In the genomic region with DNA sequence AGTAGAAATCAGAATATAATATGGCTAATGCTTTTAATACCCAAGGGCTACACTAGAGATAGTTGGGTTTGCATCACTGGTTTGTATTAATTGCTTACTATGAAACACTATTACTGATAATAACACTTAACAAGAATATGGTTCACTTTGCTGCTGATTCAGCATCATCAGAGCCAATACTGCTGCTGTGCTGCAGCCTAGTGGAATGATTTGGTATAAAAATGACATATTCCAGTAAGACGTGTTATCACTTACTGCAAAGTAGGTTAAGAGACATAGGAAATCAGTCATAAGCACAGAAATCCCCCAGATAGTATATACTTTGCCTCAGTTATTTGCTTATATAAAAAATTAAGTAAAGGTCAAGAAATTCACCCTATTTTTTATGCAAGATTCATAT, we compare ENCODE assay signal across 8 cellular contexts. TPM values are rescaled to one million over a fixed set of nuclear protein-coding genes. Genes with fewer than 3 reads are reported as not detected.
DNase-seq lines count a peak whose midpoint lies in the region; ATAC-seq and TF ChIP-seq lines count a peak whose summit lies in the region.

No MANE protein-coding gene starts in this region.

- H3K4me3 Mint-ChIP-seq in endothelial cell (ENCODE audit: unreplicated experiment) = no peak overlapping the region
- no peak overlapping the region for H3K4me3 Mint-ChIP-seq in activated CD4-positive, alpha-beta T cell treated with anti-CD3 and anti-CD28 coated beads for 36 hours

- H3K4me1 Mint-ChIP-seq in endothelial cell (ENCODE audit: unreplicated experiment) = peaks cover 18% of the 10 kb centered on the region
- H3K4me1 Mint-ChIP-seq in activated CD4-positive, alpha-beta T cell treated with anti-CD3 and anti-CD28 coated beads for 36 hours = no peaks in the 10 kb centered on the region

- H3K4me1 ChIP-seq in heart left ventricle (peaks cover 0 to 7% (median 0%) of the 10 kb centered on the region in 12 donors), testis (peaks cover 5% of the 10 kb centered on the region)

- TF ChIP-seq POLR2A in heart left ventricle (IDR thresholded peaks at IDR 0.05) = no peak
- TF ChIP-seq POLR2A in testis (IDR thresholded peaks at IDR 0.05) = no peak

- no peaks in the 10 kb centered on the region for H3K36me3 ChIP-seq in heart left ventricle
- no peaks in the 10 kb centered on the region for H3K36me3 ChIP-seq in testis (ENCODE audit: low read depth, missing control alignments)

- no peak for ATAC-seq in heart left ventricle
- no peak for ATAC-seq in left ventricle myocardium superior
- no peak for ATAC-seq in GM18520 (IDR thresholded peaks at IDR 0.05; ENCODE audit: unreplicated experiment)
- no peak for ATAC-seq in activated CD4-positive, alpha-beta T cell treated with anti-CD3 and anti-CD28 coated beads for 36 hours

- no peak overlapping the region for H3K4me3 ChIP-seq in heart left ventricle
- H3K4me3 ChIP-seq in testis = no peak overlapping the region

- TF ChIP-seq CTCF in heart left ventricle (IDR thresholded peaks at IDR 0.05) (peak in 9 of 12 donors; percentile 13 to 54 (median 40)), endothelial cell (IDR thresholded peaks at IDR 0.05; ENCODE audit: unreplicated experiment) (peak; percentile 63), testis (IDR thresholded peaks at IDR 0.05) (peak in 2 of 3 experiments; percentile 50 to 51)

- intact Hi-C loops in heart left ventricle (cut with DNase I) (loop anchor here in 6 of 10 donors (5.0 to 10.0 kb wide), 3 partner anchors 195 to 407 kb away; no protein-coding TSS in a partner anchor), left ventricle myocardium superior (cut with micrococcal nuclease) (no loop called here), testis (cut with DNase I; ENCODE audit: low total_unique reads) (no loop called here)
- intact Hi-C loops in activated CD4-positive, alpha-beta T cell treated with anti-CD3 and anti-CD28 coated beads for 36 hours (cut with DNase I, micrococcal nuclease) = no loop called here

- no peak for DNase-seq in heart left ventricle
- no peak for DNase-seq in left ventricle myocardium superior
- DNase-seq in NCI-H748 (lab: John Stamatoyannopoulos, UW; ENCODE audit: unreplicated experiment) = peak; percentile 84
- peak; percentile 26 for DNase-seq in endothelial cell (ENCODE audit: low spot score)
- peak; percentile 21 for DNase-seq in testis
- no peak for DNase-seq in effector CD8-positive, alpha-beta T cell (lab: John Stamatoyannopoulos, UW)
- no peak for DNase-seq in activated CD4-positive, alpha-beta T cell treated with anti-CD3 and anti-CD28 coated beads for 36 hours

- no peaks in the 10 kb centered on the region for H3K9me3 Mint-ChIP-seq in endothelial cell (ENCODE audit: unreplicated experiment)
- H3K9me3 Mint-ChIP-seq in activated CD4-positive, alpha-beta T cell treated with anti-CD3 and anti-CD28 coated beads for 36 hours (ENCODE audit: low read depth) = peaks cover 3% of the 10 kb centered on the region

- H3K27ac ChIP-seq in heart left ventricle (no peak overlapping the region), testis (no peak overlapping the region)

- 0 to 7% (median 4%) methylated on average over 1 of the region's 1 CpG for whole genome bisulfite sequencing in heart left ventricle, 4 donors
- WGBS in testis, 2 donors = 20 to 31% methylated on average over 1 of the region's 1 CpG

- POLR2A ChIA-PET in activated CD4-positive, alpha-beta T cell treated with anti-CD3 and anti-CD28 coated beads for 36 hours (lab: Charles Lee) = no interaction called here

- H3K27me3 Mint-ChIP-seq in endothelial cell (ENCODE audit: unreplicated experiment) = no peaks in the 10 kb centered on the region
- no peaks in the 10 kb centered on the region for H3K27me3 Mint-ChIP-seq in activated CD4-positive, alpha-beta T cell treated with anti-CD3 and anti-CD28 coated beads for 36 hours

- H3K27me3 ChIP-seq in heart left ventricle = peaks cover 0 to 22% (median 0%) of the 10 kb centered on the region in 9 donors
- no peaks in the 10 kb centered on the region for H3K27me3 ChIP-seq in testis

- CTCF ChIA-PET in activated CD4-positive, alpha-beta T cell treated with anti-CD3 and anti-CD28 coated beads for 36 hours (lab: Charles Lee) = no interaction called here

- no peak overlapping the region for H3K27ac Mint-ChIP-seq in endothelial cell (ENCODE audit: unreplicated experiment)
- no peak overlapping the region for H3K27ac Mint-ChIP-seq in activated CD4-positive, alpha-beta T cell treated with anti-CD3 and anti-CD28 coated beads for 36 hours

- H3K36me3 Mint-ChIP-seq in endothelial cell (ENCODE audit: low read depth, unreplicated experiment) = no peaks in the 10 kb centered on the region
- H3K36me3 Mint-ChIP-seq in activated CD4-positive, alpha-beta T cell treated with anti-CD3 and anti-CD28 coated beads for 36 hours (ENCODE audit: low read depth) = no peaks in the 10 kb centered on the region

- H3K9me3 ChIP-seq in heart left ventricle = no peaks in the 10 kb centered on the region
- H3K9me3 ChIP-seq in testis = no peaks in the 10 kb centered on the region

RNA-seq across cellular contexts. Expression of a gene that starts 2.8 kb away (rescaled TPM):
- total RNA-seq in heart left ventricle (under 1 TPM in 1 of 9 donors, not detected in 8; 0.25 TPM), left ventricle myocardium superior (0.22 TPM), endothelial cell (ENCODE audit: unreplicated experiment) (15.8 TPM), testis (1 to 10 TPM in 1 of 2 donors, under 1 TPM in 1; 0.74 to 1.4 TPM)
- polyA plus RNA-seq in heart left ventricle (not detected), testis (ENCODE audit: insufficient read depth, low read depth, low replicate concordance) (0.84 TPM)
- not detected for total RNA-seq in activated CD4-positive, alpha-beta T cell treated with anti-CD3 and anti-CD28 coated beads for 36 hours

Comparison
In these comparisons a context has a peak if more than half of its experiments do, and no peak if none do; other contexts are left out.
1. intact Hi-C loops: an anchor here in heart left ventricle (5.0 to 10.0 kb wide); none called in left ventricle myocardium superior, testis and activated CD4-positive, alpha-beta T cell treated with anti-CD3 and anti-CD28 coated beads for 36 hours.
2. DNase-seq: peak in NCI-H748 (single experiment), endothelial cell (single experiment) and testis (single experiment); none in heart left ventricle (0 of 5), left ventricle myocardium superior (single experiment), effector CD8-positive, alpha-beta T cell (single experiment) and activated CD4-positive, alpha-beta T cell treated with anti-CD3 and anti-CD28 coated beads for 36 hours (single experiment).
3. Peak in every context shown above with its lines, with median percentiles within 50 percentile points of each other: CTCF ChIP-seq.